In genomic region chr2:207165121-207166038, GRCh38 we compare ENCODE assay signal across 7 cellular contexts. TPM values are rescaled to one million over a fixed set of nuclear protein-coding genes. Genes with fewer than 3 reads are reported as not detected.
DNase-seq lines count a peak whose midpoint lies in the region; ATAC-seq and TF ChIP-seq lines count a peak whose summit lies in the region.

Gene KLF7 (minus strand): TSS chr2:207165948. CDS start chr2:207165568, 380 bp downstream.

- ATAC-seq in GM18505 (IDR thresholded peaks at IDR 0.05; ENCODE audit: unreplicated experiment): no peak
- ATAC-seq in GM18907 (IDR thresholded peaks at IDR 0.05; ENCODE audit: unreplicated experiment): no peak

- H3K9me3 Mint-ChIP-seq in activated T-cell treated with anti-CD3 and anti-CD28 coated beads, Interleukin-2, amount 50 U/mL, for 24 hours: no peaks in the 10 kb centered on the region

- H3K27ac Mint-ChIP-seq in activated T-cell treated with anti-CD3 and anti-CD28 coated beads, Interleukin-2, amount 50 U/mL, for 24 hours: peak within 1 kb of the TSS; percentile 97

- WGBS in esophagus, 2 donors: 0 to 1% methylated on average over 36 of the region's 36 CpGs

- H3K9me3 ChIP-seq in esophagus (ENCODE audit: control insufficient read depth in 2 of 2, insufficient read depth in 1 of 2, low read depth in 1 of 2, low read length in 1 of 2): no peaks in the 10 kb centered on the region
- H3K9me3 ChIP-seq in mucosa of stomach (ENCODE audit: control insufficient read depth, low read length): no peaks in the 10 kb centered on the region

- peak within 1 kb of the TSS; percentile 80 to 90 for H3K4me3 ChIP-seq in esophagus (ENCODE audit: low read depth in 1 of 2, low read length in 2 of 2)
- peak within 1 kb of the TSS; percentile 74 for H3K4me3 ChIP-seq in mucosa of stomach (ENCODE audit: low read length)

- no peaks in the 10 kb centered on the region for H3K27me3 ChIP-seq in esophagus (ENCODE audit: control insufficient read depth in 1 of 2, insufficient read depth in 2 of 2, low read length in 2 of 2)
- H3K27me3 ChIP-seq in mucosa of stomach (ENCODE audit: control insufficient read depth, insufficient read depth, low read length): no peaks in the 10 kb centered on the region

- H3K4me3 Mint-ChIP-seq in activated T-cell treated with anti-CD3 and anti-CD28 coated beads, Interleukin-2, amount 50 U/mL, for 24 hours: peak within 1 kb of the TSS; percentile 84

- TF ChIP-seq POLR2A in GM18505 (IDR thresholded peaks at IDR 0.05; ENCODE audit: borderline replicate concordance, extremely low read depth, insufficient read depth, insufficient read length): peak; percentile 50

- H3K36me3 Mint-ChIP-seq in activated T-cell treated with anti-CD3 and anti-CD28 coated beads, Interleukin-2, amount 50 U/mL, for 24 hours (ENCODE audit: low read depth): peaks cover 8% of the 10 kb centered on the region

- H3K27ac ChIP-seq in esophagus (ENCODE audit: low read depth in 2 of 2, low read length in 1 of 2): peak within 1 kb of the TSS; percentile 98 to 100

- peak within 1 kb of the TSS; percentile 99 for H3K9ac ChIP-seq in mucosa of stomach (ENCODE audit: low read length)

- peaks cover 3% of the 10 kb centered on the region for H3K27me3 Mint-ChIP-seq in activated T-cell treated with anti-CD3 and anti-CD28 coated beads, Interleukin-2, amount 50 U/mL, for 24 hours

- H3K4me1 ChIP-seq in esophagus (ENCODE audit: control insufficient read depth in 2 of 2, insufficient read depth in 2 of 2, low read length in 1 of 2) (peaks cover 0 to 2% of the 10 kb centered on the region in 2 donors), mucosa of stomach (ENCODE audit: control insufficient read depth, insufficient read depth, low read length) (peaks cover 16% of the 10 kb centered on the region)

- peak; percentile 59 for DNase-seq in NCI-H345 treated with DMSO at 0.1 percent for 48 hours (lab: John Stamatoyannopoulos, UW; ENCODE audit: unreplicated experiment)
- DNase-seq in activated T-cell treated with anti-CD3 and anti-CD28 coated beads, Interleukin-2, amount 50 U/mL, for 24 hours: peak; percentile 76
- peak; percentile 45 to 84 (median 64) for DNase-seq in stimulated activated naive CD4-positive, alpha-beta T cell (lab: John Stamatoyannopoulos, UW)

- H3K4me1 Mint-ChIP-seq in activated T-cell treated with anti-CD3 and anti-CD28 coated beads, Interleukin-2, amount 50 U/mL, for 24 hours (ENCODE audit: low read depth): peaks cover 59% of the 10 kb centered on the region

- no peaks in the 10 kb centered on the region for H3K36me3 ChIP-seq in esophagus (ENCODE audit: control insufficient read depth in 2 of 2, insufficient read depth in 2 of 2, low read length in 1 of 2)
- H3K36me3 ChIP-seq in mucosa of stomach (ENCODE audit: control insufficient read depth, insufficient read depth, low read length): no peaks in the 10 kb centered on the region

RNA-seq across cellular contexts. Expression of gene KLF7, which starts in this region (rescaled TPM):
- 1 to 10 TPM; 3.0 to 3.4 TPM for polyA plus RNA-seq in esophagus
